8 cellular contexts compared by ENCODE assay signal in genomic region chr12:112409064-112409905, GRCh38. TPM values are rescaled to one million over a fixed set of nuclear protein-coding genes. Genes with fewer than 3 reads are reported as not detected.
DNase-seq lines count a peak whose midpoint lies in the region; ATAC-seq, FAIRE-seq and TF ChIP-seq lines count a peak whose summit lies in the region.

Gene RPL6, minus strand, starts transcription at chr12:112409605. Its CDS starts 949 bp downstream, at chr12:112408656.

- peaks cover 4% of the 10 kb centered on the region; the same call in 1 of the 2 replicates for H3K27me3 Mint-ChIP-seq in WTC11 (ENCODE audit: low read depth)

- peak within 1 kb of the TSS; percentile 92 to 99 for H3K27ac ChIP-seq in A549
- H3K27ac ChIP-seq in caudate nucleus (ENCODE audit: low read depth, low read length), result peak within 1 kb of the TSS; percentile 88

- peaks cover 50% of the 10 kb centered on the region for H3K36me3 Mint-ChIP-seq in WTC11

- peak within 1 kb of the TSS; percentile 100 for H3K4me3 Mint-ChIP-seq in WTC11

- TF ChIP-seq CTCF in A549 (IDR thresholded peaks at IDR 0.05), result no peak
- no peak for TF ChIP-seq CTCF in WTC11 (IDR thresholded peaks at IDR 0.05)

- peaks cover 17% of the 10 kb centered on the region for H3K4me1 ChIP-seq in A549

- peak within 1 kb of the TSS; percentile 87 for H3K4me2 ChIP-seq in A549

- peak within 1 kb of the TSS; percentile 100 for H3K27ac Mint-ChIP-seq in WTC11

- CTCF ChIA-PET in A549 (lab: Yijun Ruan, JAX), result interaction anchor here (1.2 kb wide), 1 partner anchor 9 kb away, joined by 3 read pairs; no protein-coding TSS in a partner anchor
- CTCF ChIA-PET in WTC11 (lab: Charles Lee), result interaction anchor here (2.8 kb wide), 1 partner anchor 211 kb away, joined by 15 read pairs; no protein-coding TSS in a partner anchor

- H3K4me3 ChIP-seq in A549, result peak within 1 kb of the TSS; percentile 66

- no peak for TF ChIP-seq RAD21 in A549 (conservative IDR thresholded peaks at IDR 0.05 in 1 of 2, IDR thresholded peaks at IDR 0.05 in 1 of 2)

- peaks cover 19% of the 10 kb centered on the region for H3K4me1 Mint-ChIP-seq in WTC11

- peak; percentile 96 to 97 for DNase-seq in A549 (ENCODE audit: low read depth in 1 of 2, low spot score in 1 of 2)
- peak; percentile 93 for DNase-seq in NCI-H2227 (lab: John Stamatoyannopoulos, UW; ENCODE audit: unreplicated experiment)
- DNase-seq in WTC11 (ENCODE audit: low spot score), result peak; percentile 66
- peak in 60 of 61 donors; percentile 11 to 93 (median 80) for DNase-seq in caudate nucleus (lab: John Stamatoyannopoulos, UW)
- peak; percentile 98 for DNase-seq in inferior parietal cortex (ENCODE audit: extremely low spot score)
- DNase-seq in smooth muscle cell of the brain vasculature (ENCODE audit: low read depth, low spot score), result peak; percentile 79

- FAIRE-seq in A549 (lab: Jason Lieb, UNC), result no peak

- POLR2A ChIA-PET in A549 (lab: Yijun Ruan, JAX) (no interaction called here), WTC11 (lab: Charles Lee) (no interaction called here)

- TF ChIP-seq POLR2A in A549 (IDR thresholded peaks at IDR 0.05; ENCODE audit: low read length), result peak; percentile 95

- ATAC-seq in A549 (peak; percentile 95 to 97), GM18867 (IDR thresholded peaks at IDR 0.05; ENCODE audit: unreplicated experiment) (peak; percentile 83), HG03135 (IDR thresholded peaks at IDR 0.05; ENCODE audit: unreplicated experiment) (peak; percentile 83), WTC11 (peak; percentile 91)

- TF ChIP-seq EP300 in A549 (IDR thresholded peaks at IDR 0.05), result no peak; a peak in 1 of 5 replicates

- H3K9me3 ChIP-seq in A549, result no peaks in the 10 kb centered on the region

- no peaks in the 10 kb centered on the region for H3K9me3 Mint-ChIP-seq in WTC11

- WGBS in A549 (ENCODE audit: missing lambda C conversion rate), result 11% methylated on average over 45 of the region's 46 CpGs

TF ChIP-seq in A549, 52 proteins besides CTCF, POLR2A, EP300 and RAD21 (continues in another document):
- TF ChIP-seq NPAS2 (CRISPR knock-in tag; IDR thresholded peaks at IDR 0.05; ENCODE audit: borderline replicate concordance) (no peak), MAX (IDR thresholded peaks at IDR 0.05) (peak; percentile 98), ZFP36 (IDR thresholded peaks at IDR 0.05; ENCODE audit: borderline replicate concordance, partially characterized antibody) (no peak), POLR2AphosphoS2 (conservative IDR thresholded peaks at IDR 0.05; ENCODE audit: low read length) (no peak), JUNB (IDR thresholded peaks at IDR 0.05) (no peak), CHD4 (IDR thresholded peaks at IDR 0.05; ENCODE audit: borderline replicate concordance) (peak; percentile 53; the same call in 1 of the 2 replicates), SREBF2 (IDR thresholded peaks at IDR 0.05) (no peak), NR3C1 (IDR thresholded peaks at IDR 0.05) (no peak), REST (IDR thresholded peaks at IDR 0.05) (no peak), ZC3H11A (IDR thresholded peaks at IDR 0.05) (no peak), HOXA7 (CRISPR knock-in tag; IDR thresholded peaks at IDR 0.05) (no peak)

TF ChIP-seq in WTC11, 78 proteins besides CTCF, POLR2A, EP300 and RAD21 (continues in another document):
- TF ChIP-seq ETV6 (CRISPR knock-in tag; IDR thresholded peaks at IDR 0.05), result no peak
- no peak for TF ChIP-seq ZNF317 (CRISPR knock-in tag; IDR thresholded peaks at IDR 0.05; ENCODE audit: borderline replicate concordance, low read depth)
- no peak for TF ChIP-seq NR3C1 (CRISPR knock-in tag; conservative IDR thresholded peaks at IDR 0.05; ENCODE audit: low read depth)
- peak; percentile 18; the same call in 1 of the 2 replicates for TF ChIP-seq ZMAT4 (CRISPR knock-in tag; IDR thresholded peaks at IDR 0.05)
- TF ChIP-seq ZBTB43 (CRISPR knock-in tag; IDR thresholded peaks at IDR 0.05), result no peak
- TF ChIP-seq NFYB (CRISPR knock-in tag; conservative IDR thresholded peaks at IDR 0.05; ENCODE audit: low read depth), result no peak
- no peak for TF ChIP-seq MYBL2 (CRISPR knock-in tag; IDR thresholded peaks at IDR 0.05)
- TF ChIP-seq ZBTB21 (CRISPR knock-in tag; IDR thresholded peaks at IDR 0.05; ENCODE audit: borderline replicate concordance), result no peak
- TF ChIP-seq RORB (CRISPR knock-in tag; IDR thresholded peaks at IDR 0.05), result no peak
- TF ChIP-seq NR1H2 (CRISPR knock-in tag; IDR thresholded peaks at IDR 0.05), result no peak
- no peak for TF ChIP-seq JAZF1 (CRISPR knock-in tag; IDR thresholded peaks at IDR 0.05)
- no peak for TF ChIP-seq CREB1 (CRISPR knock-in tag; IDR thresholded peaks at IDR 0.05)
- TF ChIP-seq ELF4 (CRISPR knock-in tag; IDR thresholded peaks at IDR 0.05; ENCODE audit: low read depth), result no peak
- peak; percentile 39; the same call in 1 of the 2 replicates for TF ChIP-seq HMGXB4 (CRISPR knock-in tag; IDR thresholded peaks at IDR 0.05)
- TF ChIP-seq HMGA2 (CRISPR knock-in tag; IDR thresholded peaks at IDR 0.05), result no peak
- TF ChIP-seq FOXK1 (CRISPR knock-in tag; IDR thresholded peaks at IDR 0.05), result 0 out of 2 replicates have a peak, but pooled peaks have one; percentile 29
- TF ChIP-seq ESRRA (CRISPR knock-in tag; IDR thresholded peaks at IDR 0.05; ENCODE audit: borderline replicate concordance), result no peak; the same call in 1 of the 2 replicates
- TF ChIP-seq E2F4 (CRISPR knock-in tag; IDR thresholded peaks at IDR 0.05; ENCODE audit: borderline replicate concordance, low read depth), result no peak
- TF ChIP-seq ATF1 (CRISPR knock-in tag; IDR thresholded peaks at IDR 0.05), result no peak
- TF ChIP-seq GABPB1 (CRISPR knock-in tag; IDR thresholded peaks at IDR 0.05), result peak; percentile 78
- TF ChIP-seq ZNF232 (CRISPR knock-in tag; IDR thresholded peaks at IDR 0.05), result 0 out of 2 replicates have a peak, but pooled peaks have one; percentile 39
- no peak for TF ChIP-seq IRF1 (CRISPR knock-in tag; IDR thresholded peaks at IDR 0.05)
- no peak for TF ChIP-seq USF2 (CRISPR knock-in tag; IDR thresholded peaks at IDR 0.05)

RNA-seq across cellular contexts. Expression of gene RPL6, which starts in this region (rescaled TPM):
- polyA plus RNA-seq in A549 (2011; rRNA removed) (2,693 and 2,889 TPM in 2 replicates), A549 (2017; fragmentation: RNase III; extraction: RNeasy Plus Mini Kit Qiagen cat#74134 plus additional on column Dnase treatment) (1,572 to 1,776 TPM (median 1,661 TPM) in 3 replicates)
- polyA plus RNA-seq in A549 (2012; cell fraction: cytosol; rRNA removed), result 1,349 and 1,454 TPM in 2 replicates
- 377 and 674 TPM in 2 replicates for polyA plus RNA-seq in A549 (2012; cell fraction: nucleus; rRNA removed)
- polyA minus RNA-seq in A549 (2011; rRNA and poly(A)+ RNA removed), result 507 and 753 TPM in 2 replicates
- total RNA-seq in WTC11 (2021), result 1,730 to 1,803 TPM (median 1,794 TPM) in 3 replicates

Comparison
In these comparisons a context has a peak if more than half of its experiments do, and no peak if none do; other contexts are left out.
1. Peak in every context shown above with its lines: DNase-seq, ATAC-seq, H3K4me3 ChIP-seq and H3K27ac ChIP-seq.